1 cellular context compared by ENCODE assay signal in genomic region chr13:109715902-109716301, GRCh38.
TF ChIP-seq lines count a peak whose summit lies in the region.

No MANE protein-coding gene starts in this region.

TF ChIP-seq in K562, 482 proteins besides CTCF, POLR2A, EP300 and RAD21 (continued from another document and continues in another):
- TF ChIP-seq RERE (CRISPR knock-in tag; IDR thresholded peaks at IDR 0.05; ENCODE audit: borderline replicate concordance) (no peak), ZNF212 (CRISPR knock-in tag; IDR thresholded peaks at IDR 0.05) (no peak), ZNF592 (IDR thresholded peaks at IDR 0.05) (peak; percentile 28; the same call in 1 of the 2 replicates), MCM7 (IDR thresholded peaks at IDR 0.05) (no peak), MCM2 (IDR thresholded peaks at IDR 0.05; ENCODE audit: low read depth) (no peak), ZNF431 (CRISPR knock-in tag; IDR thresholded peaks at IDR 0.05) (no peak), RCOR1 (IDR thresholded peaks at IDR 0.05; ENCODE audit: borderline replicate concordance in 1 of 2, low read depth in 2 of 2, low read length in 2 of 2) (peak in 1 of 2 experiments; percentile 23; a peak in 1 of 4 replicates), MAFK (IDR thresholded peaks at IDR 0.05; ENCODE audit: low read length) (peak; percentile 51; the same call in 1 of the 2 replicates), SMARCA4 (IDR thresholded peaks at IDR 0.05) (no peak), LCOR (CRISPR knock-in tag; IDR thresholded peaks at IDR 0.05) (no peak), CEBPG (CRISPR knock-in tag; IDR thresholded peaks at IDR 0.05) (peak; percentile 57; the same call in 1 of the 2 replicates), CEBPG (tag; conservative IDR thresholded peaks at IDR 0.05 in 1 of 2, IDR thresholded peaks at IDR 0.05 in 1 of 2) (peak; percentile 57 to 84), ZNF766 (CRISPR knock-in tag; conservative IDR thresholded peaks at IDR 0.05) (0 out of 2 replicates have a peak, but pooled peaks have one; percentile 25), MAFG (tag; conservative IDR thresholded peaks at IDR 0.05) (peak; percentile 76), C11orf30 (IDR thresholded peaks at IDR 0.05; ENCODE audit: low read depth) (peak; percentile 68), ZNF699 (CRISPR knock-in tag; IDR thresholded peaks at IDR 0.05; ENCODE audit: insufficient replicate concordance) (no peak)
- TF ChIP-seq, protein P1, sequence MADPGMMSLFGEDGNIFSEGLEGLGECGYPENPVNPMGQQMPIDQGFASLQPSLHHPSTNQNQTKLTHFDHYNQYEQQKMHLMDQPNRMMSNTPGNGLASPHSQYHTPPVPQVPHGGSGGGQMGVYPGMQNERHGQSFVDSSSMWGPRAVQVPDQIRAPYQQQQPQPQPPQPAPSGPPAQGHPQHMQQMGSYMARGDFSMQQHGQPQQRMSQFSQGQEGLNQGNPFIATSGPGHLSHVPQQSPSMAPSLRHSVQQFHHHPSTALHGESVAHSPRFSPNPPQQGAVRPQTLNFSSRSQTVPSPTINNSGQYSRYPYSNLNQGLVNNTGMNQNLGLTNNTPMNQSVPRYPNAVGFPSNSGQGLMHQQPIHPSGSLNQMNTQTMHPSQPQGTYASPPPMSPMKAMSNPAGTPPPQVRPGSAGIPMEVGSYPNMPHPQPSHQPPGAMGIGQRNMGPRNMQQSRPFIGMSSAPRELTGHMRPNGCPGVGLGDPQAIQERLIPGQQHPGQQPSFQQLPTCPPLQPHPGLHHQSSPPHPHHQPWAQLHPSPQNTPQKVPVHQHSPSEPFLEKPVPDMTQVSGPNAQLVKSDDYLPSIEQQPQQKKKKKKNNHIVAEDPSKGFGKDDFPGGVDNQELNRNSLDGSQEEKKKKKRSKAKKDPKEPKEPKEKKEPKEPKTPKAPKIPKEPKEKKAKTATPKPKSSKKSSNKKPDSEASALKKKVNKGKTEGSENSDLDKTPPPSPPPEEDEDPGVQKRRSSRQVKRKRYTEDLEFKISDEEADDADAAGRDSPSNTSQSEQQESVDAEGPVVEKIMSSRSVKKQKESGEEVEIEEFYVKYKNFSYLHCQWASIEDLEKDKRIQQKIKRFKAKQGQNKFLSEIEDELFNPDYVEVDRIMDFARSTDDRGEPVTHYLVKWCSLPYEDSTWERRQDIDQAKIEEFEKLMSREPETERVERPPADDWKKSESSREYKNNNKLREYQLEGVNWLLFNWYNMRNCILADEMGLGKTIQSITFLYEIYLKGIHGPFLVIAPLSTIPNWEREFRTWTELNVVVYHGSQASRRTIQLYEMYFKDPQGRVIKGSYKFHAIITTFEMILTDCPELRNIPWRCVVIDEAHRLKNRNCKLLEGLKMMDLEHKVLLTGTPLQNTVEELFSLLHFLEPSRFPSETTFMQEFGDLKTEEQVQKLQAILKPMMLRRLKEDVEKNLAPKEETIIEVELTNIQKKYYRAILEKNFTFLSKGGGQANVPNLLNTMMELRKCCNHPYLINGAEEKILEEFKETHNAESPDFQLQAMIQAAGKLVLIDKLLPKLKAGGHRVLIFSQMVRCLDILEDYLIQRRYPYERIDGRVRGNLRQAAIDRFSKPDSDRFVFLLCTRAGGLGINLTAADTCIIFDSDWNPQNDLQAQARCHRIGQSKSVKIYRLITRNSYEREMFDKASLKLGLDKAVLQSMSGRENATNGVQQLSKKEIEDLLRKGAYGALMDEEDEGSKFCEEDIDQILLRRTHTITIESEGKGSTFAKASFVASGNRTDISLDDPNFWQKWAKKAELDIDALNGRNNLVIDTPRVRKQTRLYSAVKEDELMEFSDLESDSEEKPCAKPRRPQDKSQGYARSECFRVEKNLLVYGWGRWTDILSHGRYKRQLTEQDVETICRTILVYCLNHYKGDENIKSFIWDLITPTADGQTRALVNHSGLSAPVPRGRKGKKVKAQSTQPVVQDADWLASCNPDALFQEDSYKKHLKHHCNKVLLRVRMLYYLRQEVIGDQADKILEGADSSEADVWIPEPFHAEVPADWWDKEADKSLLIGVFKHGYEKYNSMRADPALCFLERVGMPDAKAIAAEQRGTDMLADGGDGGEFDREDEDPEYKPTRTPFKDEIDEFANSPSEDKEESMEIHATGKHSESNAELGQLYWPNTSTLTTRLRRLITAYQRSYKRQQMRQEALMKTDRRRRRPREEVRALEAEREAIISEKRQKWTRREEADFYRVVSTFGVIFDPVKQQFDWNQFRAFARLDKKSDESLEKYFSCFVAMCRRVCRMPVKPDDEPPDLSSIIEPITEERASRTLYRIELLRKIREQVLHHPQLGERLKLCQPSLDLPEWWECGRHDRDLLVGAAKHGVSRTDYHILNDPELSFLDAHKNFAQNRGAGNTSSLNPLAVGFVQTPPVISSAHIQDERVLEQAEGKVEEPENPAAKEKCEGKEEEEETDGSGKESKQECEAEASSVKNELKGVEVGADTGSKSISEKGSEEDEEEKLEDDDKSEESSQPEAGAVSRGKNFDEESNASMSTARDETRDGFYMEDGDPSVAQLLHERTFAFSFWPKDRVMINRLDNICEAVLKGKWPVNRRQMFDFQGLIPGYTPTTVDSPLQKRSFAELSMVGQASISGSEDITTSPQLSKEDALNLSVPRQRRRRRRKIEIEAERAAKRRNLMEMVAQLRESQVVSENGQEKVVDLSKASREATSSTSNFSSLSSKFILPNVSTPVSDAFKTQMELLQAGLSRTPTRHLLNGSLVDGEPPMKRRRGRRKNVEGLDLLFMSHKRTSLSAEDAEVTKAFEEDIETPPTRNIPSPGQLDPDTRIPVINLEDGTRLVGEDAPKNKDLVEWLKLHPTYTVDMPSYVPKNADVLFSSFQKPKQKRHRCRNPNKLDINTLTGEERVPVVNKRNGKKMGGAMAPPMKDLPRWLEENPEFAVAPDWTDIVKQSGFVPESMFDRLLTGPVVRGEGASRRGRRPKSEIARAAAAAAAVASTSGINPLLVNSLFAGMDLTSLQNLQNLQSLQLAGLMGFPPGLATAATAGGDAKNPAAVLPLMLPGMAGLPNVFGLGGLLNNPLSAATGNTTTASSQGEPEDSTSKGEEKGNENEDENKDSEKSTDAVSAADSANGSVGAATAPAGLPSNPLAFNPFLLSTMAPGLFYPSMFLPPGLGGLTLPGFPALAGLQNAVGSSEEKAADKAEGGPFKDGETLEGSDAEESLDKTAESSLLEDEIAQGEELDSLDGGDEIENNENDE (IDR thresholded peaks at IDR 0.05; ENCODE audit: low read depth, low read length) = no peak
- TF ChIP-seq, protein P2, sequence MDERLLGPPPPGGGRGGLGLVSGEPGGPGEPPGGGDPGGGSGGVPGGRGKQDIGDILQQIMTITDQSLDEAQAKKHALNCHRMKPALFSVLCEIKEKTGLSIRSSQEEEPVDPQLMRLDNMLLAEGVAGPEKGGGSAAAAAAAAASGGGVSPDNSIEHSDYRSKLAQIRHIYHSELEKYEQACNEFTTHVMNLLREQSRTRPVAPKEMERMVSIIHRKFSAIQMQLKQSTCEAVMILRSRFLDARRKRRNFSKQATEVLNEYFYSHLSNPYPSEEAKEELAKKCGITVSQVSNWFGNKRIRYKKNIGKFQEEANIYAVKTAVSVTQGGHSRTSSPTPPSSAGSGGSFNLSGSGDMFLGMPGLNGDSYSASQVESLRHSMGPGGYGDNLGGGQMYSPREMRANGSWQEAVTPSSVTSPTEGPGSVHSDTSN (CRISPR knock-in tag; IDR thresholded peaks at IDR 0.05; ENCODE audit: low read depth) = no peak
- TF ChIP-seq, protein P2 (tag; conservative IDR thresholded peaks at IDR 0.05; ENCODE audit: low read depth) = peak; percentile 64
- TF ChIP-seq, protein P3, sequence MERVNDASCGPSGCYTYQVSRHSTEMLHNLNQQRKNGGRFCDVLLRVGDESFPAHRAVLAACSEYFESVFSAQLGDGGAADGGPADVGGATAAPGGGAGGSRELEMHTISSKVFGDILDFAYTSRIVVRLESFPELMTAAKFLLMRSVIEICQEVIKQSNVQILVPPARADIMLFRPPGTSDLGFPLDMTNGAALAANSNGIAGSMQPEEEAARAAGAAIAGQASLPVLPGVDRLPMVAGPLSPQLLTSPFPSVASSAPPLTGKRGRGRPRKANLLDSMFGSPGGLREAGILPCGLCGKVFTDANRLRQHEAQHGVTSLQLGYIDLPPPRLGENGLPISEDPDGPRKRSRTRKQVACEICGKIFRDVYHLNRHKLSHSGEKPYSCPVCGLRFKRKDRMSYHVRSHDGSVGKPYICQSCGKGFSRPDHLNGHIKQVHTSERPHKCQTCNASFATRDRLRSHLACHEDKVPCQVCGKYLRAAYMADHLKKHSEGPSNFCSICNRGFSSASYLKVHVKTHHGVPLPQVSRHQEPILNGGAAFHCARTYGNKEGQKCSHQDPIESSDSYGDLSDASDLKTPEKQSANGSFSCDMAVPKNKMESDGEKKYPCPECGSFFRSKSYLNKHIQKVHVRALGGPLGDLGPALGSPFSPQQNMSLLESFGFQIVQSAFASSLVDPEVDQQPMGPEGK (CRISPR knock-in tag; IDR thresholded peaks at IDR 0.05; ENCODE audit: borderline replicate concordance) = no peak
- TF ChIP-seq, protein P4, sequence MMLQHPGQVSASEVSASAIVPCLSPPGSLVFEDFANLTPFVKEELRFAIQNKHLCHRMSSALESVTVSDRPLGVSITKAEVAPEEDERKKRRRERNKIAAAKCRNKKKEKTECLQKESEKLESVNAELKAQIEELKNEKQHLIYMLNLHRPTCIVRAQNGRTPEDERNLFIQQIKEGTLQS (IDR thresholded peaks at IDR 0.05) = 0 out of 2 replicates have a peak, but pooled peaks have one; percentile 26
- TF ChIP-seq, protein P4 (CRISPR knock-in tag; conservative IDR thresholded peaks at IDR 0.05) = no peak
- TF ChIP-seq, protein P5, sequence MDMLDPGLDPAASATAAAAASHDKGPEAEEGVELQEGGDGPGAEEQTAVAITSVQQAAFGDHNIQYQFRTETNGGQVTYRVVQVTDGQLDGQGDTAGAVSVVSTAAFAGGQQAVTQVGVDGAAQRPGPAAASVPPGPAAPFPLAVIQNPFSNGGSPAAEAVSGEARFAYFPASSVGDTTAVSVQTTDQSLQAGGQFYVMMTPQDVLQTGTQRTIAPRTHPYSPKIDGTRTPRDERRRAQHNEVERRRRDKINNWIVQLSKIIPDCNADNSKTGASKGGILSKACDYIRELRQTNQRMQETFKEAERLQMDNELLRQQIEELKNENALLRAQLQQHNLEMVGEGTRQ (CRISPR knock-in tag; IDR thresholded peaks at IDR 0.05) = peak; percentile 20; the same call in 1 of the 2 replicates
